14 cellular contexts compared by ENCODE assay signal in the genomic region with DNA sequence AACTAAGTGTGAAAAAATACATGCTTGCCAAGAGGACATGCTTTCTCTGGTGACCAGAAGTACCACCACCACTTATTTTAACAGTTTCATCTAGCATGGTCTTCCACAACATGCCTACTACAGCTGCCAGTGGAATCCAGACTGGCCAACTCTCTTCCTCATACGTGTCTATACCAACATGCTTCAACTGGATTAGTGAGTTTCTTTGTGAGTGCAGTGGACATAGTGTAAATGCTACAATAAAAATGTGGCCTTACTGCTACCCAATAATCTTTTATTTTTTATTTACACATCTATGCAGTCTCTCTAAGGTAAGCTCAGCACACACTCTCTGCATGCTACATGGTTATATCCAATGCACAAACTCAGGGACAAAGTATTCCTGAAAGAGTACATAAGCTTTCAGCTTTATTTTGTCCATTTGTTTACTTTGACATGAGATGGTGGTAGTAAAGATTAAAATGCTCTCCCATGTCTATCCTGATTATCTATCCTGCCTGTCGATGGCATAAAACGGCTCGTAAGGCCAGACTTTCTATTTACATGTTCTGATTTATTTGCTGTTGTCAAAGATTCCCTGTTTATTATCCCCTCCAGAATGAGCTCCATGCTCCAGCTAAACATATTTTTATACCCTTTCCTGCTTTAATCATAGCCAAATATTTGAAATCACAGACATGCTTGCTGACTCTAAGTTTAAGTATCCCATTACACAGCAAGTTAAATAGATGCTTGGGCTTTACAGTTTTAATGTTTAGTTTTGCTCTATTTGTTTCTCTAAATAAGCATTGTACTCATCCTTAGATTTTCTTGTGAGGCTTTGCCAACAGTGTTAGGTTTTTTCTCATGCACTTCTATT.
"Had no signal": no experiment of that assay in that cellular context is flagged by ENCODE, and none has a peak within 500 bp of the region (broad histone marks: within the 10 kb centered on the region; RNA-seq: fewer than 3 reads in every experiment).

No MANE protein-coding gene starts in this region.

- H3K4me1 ChIP-seq: gastroesophageal sphincter had no signal

- H3K9me3 Mint-ChIP-seq: activated naive CD8-positive, alpha-beta T cell treated with anti-CD3 and anti-CD28 coated beads, Interleukin-2, amount 50 U/mL, for 24 hours; activated T-helper 1 cell treated with anti-CD3 and anti-CD28 coated beads, Interleukin-12 subunit alpha, Interleukin-12 subunit beta, Interleukin-2, Interleukin-4 antibody, amounts not matched to agents 30 ng/mL and 10 ng/mL and 1 ng/mL, durations not matched to agents 14 hours and 24 hours and 36 hours; mesothelial cell of epicardium; stimulated activated naive CD8-positive, alpha-beta T cell treated with anti-CD3 and anti-CD28 coated beads, Interleukin-15, Interleukin-2, amounts not matched to agents 100 ng/mL and 50 ng/mL, for 24 hours had no signal

- H3K36me3 ChIP-seq: cardiac muscle cell, WERI-Rb-1 had no signal

- H3K27me3 ChIP-seq: cardiac muscle cell, gastroesophageal sphincter had no signal

- H3K9me3 ChIP-seq: gastroesophageal sphincter had no signal

- H3K4me1 Mint-ChIP-seq: activated naive CD8-positive, alpha-beta T cell treated with anti-CD3 and anti-CD28 coated beads, Interleukin-2, amount 50 U/mL, for 24 hours had no signal

- H3K4me3 ChIP-seq: cardiac muscle cell, gastroesophageal sphincter had no signal

- ATAC-seq: activated naive CD8-positive, alpha-beta T cell treated with anti-CD3 and anti-CD28 coated beads, Interleukin-2, amount 50 U/mL, for 24 hours; gastroesophageal sphincter; naive thymus-derived CD4-positive, alpha-beta T cell; sciatic nerve had no signal

- H3K27ac Mint-ChIP-seq: activated naive CD8-positive, alpha-beta T cell treated with anti-CD3 and anti-CD28 coated beads, Interleukin-2, amount 50 U/mL, for 24 hours; activated T-helper 1 cell treated with anti-CD3 and anti-CD28 coated beads, Interleukin-12 subunit alpha, Interleukin-12 subunit beta, Interleukin-2, Interleukin-4 antibody, amounts not matched to agents 30 ng/mL and 10 ng/mL and 1 ng/mL, durations not matched to agents 14 hours and 24 hours and 36 hours; mesothelial cell of epicardium; progenitor cell of endocrine pancreas; stimulated activated naive CD8-positive, alpha-beta T cell treated with anti-CD3 and anti-CD28 coated beads, Interleukin-15, Interleukin-2, amounts not matched to agents 100 ng/mL and 50 ng/mL, for 24 hours had no signal

- H3K27ac ChIP-seq: cardiac muscle cell, gastroesophageal sphincter, WERI-Rb-1 had no signal

- H3K27me3 Mint-ChIP-seq: activated naive CD8-positive, alpha-beta T cell treated with anti-CD3 and anti-CD28 coated beads, Interleukin-2, amount 50 U/mL, for 24 hours; progenitor cell of endocrine pancreas; stimulated activated naive CD8-positive, alpha-beta T cell treated with anti-CD3 and anti-CD28 coated beads, Interleukin-15, Interleukin-2, amounts not matched to agents 100 ng/mL and 50 ng/mL, for 24 hours had no signal

- H3K4me3 Mint-ChIP-seq: activated naive CD8-positive, alpha-beta T cell treated with anti-CD3 and anti-CD28 coated beads, Interleukin-2, amount 50 U/mL, for 24 hours; activated T-helper 1 cell treated with anti-CD3 and anti-CD28 coated beads, Interleukin-12 subunit alpha, Interleukin-12 subunit beta, Interleukin-2, Interleukin-4 antibody, amounts not matched to agents 30 ng/mL and 10 ng/mL and 1 ng/mL, durations not matched to agents 14 hours and 24 hours and 36 hours; mesothelial cell of epicardium; naive thymus-derived CD4-positive, alpha-beta T cell; stimulated activated naive CD8-positive, alpha-beta T cell treated with anti-CD3 and anti-CD28 coated beads, Interleukin-15, Interleukin-2, amounts not matched to agents 100 ng/mL and 50 ng/mL, for 24 hours had no signal

- DNase-seq: activated CD4-positive, alpha-beta T cell treated with anti-CD3 and anti-CD28 coated beads for 4 hours; activated naive CD4-positive, alpha-beta T cell treated with Interleukin-2 at 50 U/mL for 16 hours; activated naive CD8-positive, alpha-beta T cell treated with anti-CD3 and anti-CD28 coated beads, Interleukin-2, amount 50 U/mL, for 24 hours; naive thymus-derived CD4-positive, alpha-beta T cell; nucleus accumbens; stimulated activated CD4-positive, alpha-beta T cell treated with anti-CD3 and anti-CD28 coated beads, Interleukin-12 subunit alpha, Interleukin-12 subunit beta, amount 100 ng/mL, for 4 hours; WERI-Rb-1 had no signal
